ENCODE assay signal across 19 cellular contexts in the genomic region with DNA sequence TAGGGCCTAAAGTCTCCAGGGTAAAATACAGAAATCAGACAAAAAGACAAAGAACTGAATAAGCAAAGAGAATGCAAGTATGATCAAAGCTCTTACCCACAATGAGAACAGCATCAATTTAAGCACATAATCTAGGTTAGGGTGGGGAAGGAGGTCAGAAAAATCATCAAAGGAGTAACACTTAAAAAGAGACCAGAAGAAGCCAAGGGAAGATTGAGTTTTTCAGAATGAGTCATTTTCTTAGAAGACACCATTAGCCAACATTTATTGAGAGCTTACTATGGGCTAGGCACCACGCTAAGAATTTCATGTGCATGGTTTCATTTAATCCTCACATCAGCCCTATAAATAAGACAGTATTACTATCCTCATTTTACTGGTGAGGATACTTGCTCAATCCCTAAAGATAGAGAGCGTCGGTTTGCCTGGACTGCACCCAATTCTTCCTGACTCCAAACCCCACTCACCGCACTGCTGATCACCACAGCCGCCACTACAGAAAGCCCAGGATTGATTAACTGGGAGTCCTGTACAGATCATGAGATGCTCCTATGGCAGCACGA. TPM values are rescaled to one million over a fixed set of nuclear protein-coding genes. Genes with fewer than 3 reads are reported as not detected.
"Had no signal": no experiment of that assay in that cellular context is flagged by ENCODE, and none has a peak within 500 bp of the region (broad histone marks: within the 10 kb centered on the region; RNA-seq: fewer than 3 reads in every experiment).

No MANE protein-coding gene starts in this region.

- H3K36me3 ChIP-seq: gastrocnemius medialis, left lung, neutrophil, pancreas, right lobe of liver, SJSA1, upper lobe of right lung had no signal

- H3K4me1 ChIP-seq: pancreas, right lobe of liver, upper lobe of right lung had no signal

- H3K27ac Mint-ChIP-seq: activated B cell treated with CpG ODN at 0.5 μM for 24 hours; activated CD4-positive, alpha-beta T cell treated with anti-CD3 and anti-CD28 coated beads, Interleukin-2, amount 10 ng/mL, durations not matched to agents 24 days and 14 days; activated naive CD4-positive, alpha-beta T cell treated with anti-CD3 and anti-CD28 coated beads for 36 hours; naive B cell; stimulated activated memory B cell treated with anti-CD40 and anti-IgM and Interleukin-4, amounts not matched to agents 10 μg/mL and 1 μg/mL and 100 μg/mL, for 72 hours had no signal

- H3K9me3 ChIP-seq: gastrocnemius medialis, left lung, neutrophil, pancreas, right lobe of liver, upper lobe of right lung had no signal

- H3K9me3 Mint-ChIP-seq: activated B cell treated with CpG ODN at 0.5 μM for 24 hours; activated CD4-positive, alpha-beta T cell treated with anti-CD3 and anti-CD28 coated beads, Interleukin-2, amount 10 ng/mL, durations not matched to agents 24 days and 14 days; activated naive CD4-positive, alpha-beta T cell treated with anti-CD3 and anti-CD28 coated beads for 36 hours; naive B cell; stimulated activated memory B cell treated with anti-CD40 and anti-IgM and Interleukin-4, amounts not matched to agents 10 μg/mL and 1 μg/mL and 100 μg/mL, for 72 hours had no signal

- ATAC-seq: gastrocnemius medialis; left lung; pancreas; right lobe of liver; stimulated activated memory B cell treated with anti-CD40 and anti-IgM and Interleukin-4, amounts not matched to agents 10 μg/mL and 1 μg/mL and 100 μg/mL, for 72 hours; upper lobe of right lung had no signal

- H3K4me3 ChIP-seq: gastrocnemius medialis, left lung, pancreas, right lobe of liver, SJSA1, upper lobe of right lung had no signal

- DNase-seq: activated B cell treated with CpG ODN at 0.5 μM for 24 hours; activated CD4-positive, alpha-beta T cell treated with anti-CD3 and anti-CD28 coated beads, Interleukin-2, amount 10 ng/mL, durations not matched to agents 24 days and 14 days; activated naive CD4-positive, alpha-beta T cell treated with anti-CD3 and anti-CD28 coated beads for 36 hours; activated T-cell treated with anti-CD3 and anti-CD28 coated beads for 4 hours; cerebellar nuclear complex; cortex of kidney; effector CD4-positive, alpha-beta T cell; gastrocnemius medialis; head of caudate nucleus; kidney; left lung; naive B cell; pancreas; right lobe of liver; stimulated activated CD4-positive, alpha-beta T cell treated with anti-CD3 and anti-CD28 coated beads, Interleukin-4, amount 100 ng/mL, for 24 hours; upper lobe of right lung had no signal

- H3K4me3 Mint-ChIP-seq: activated B cell treated with CpG ODN at 0.5 μM for 24 hours; activated CD4-positive, alpha-beta T cell treated with anti-CD3 and anti-CD28 coated beads, Interleukin-2, amount 10 ng/mL, durations not matched to agents 24 days and 14 days; activated naive CD4-positive, alpha-beta T cell treated with anti-CD3 and anti-CD28 coated beads for 36 hours; stimulated activated memory B cell treated with anti-CD40 and anti-IgM and Interleukin-4, amounts not matched to agents 10 μg/mL and 1 μg/mL and 100 μg/mL, for 72 hours had no signal

- H3K4me1 Mint-ChIP-seq: stimulated activated memory B cell treated with anti-CD40 and anti-IgM and Interleukin-4, amounts not matched to agents 10 μg/mL and 1 μg/mL and 100 μg/mL, for 72 hours had no signal

- H3K36me3 Mint-ChIP-seq: naive B cell; stimulated activated memory B cell treated with anti-CD40 and anti-IgM and Interleukin-4, amounts not matched to agents 10 μg/mL and 1 μg/mL and 100 μg/mL, for 72 hours had no signal

- H3K27ac ChIP-seq: left lung, neutrophil, pancreas, right lobe of liver, SJSA1, upper lobe of right lung had no signal

RNA-seq across cellular contexts. Expression of a gene that starts 1.7 kb away (rescaled TPM):
- total RNA-seq: activated B cell treated with CpG ODN at 0.5 μM for 24 hours had no signal
